In genomic region chr21:16205527-16205926, GRCh38 we compare ENCODE assay signal across 23 cellular contexts.
"Had no signal": no experiment of that assay in that cellular context is flagged by ENCODE, and none has a peak within 500 bp of the region (broad histone marks: within the 10 kb centered on the region; RNA-seq: fewer than 3 reads in every experiment).

No MANE protein-coding gene starts in this region.

- H3K4me1 ChIP-seq: testis had no signal

- H3K4me3 Mint-ChIP-seq: activated CD4-positive, alpha-beta memory T cell treated with anti-CD3 and anti-CD28 coated beads for 36 hours; activated naive CD4-positive, alpha-beta T cell treated with anti-CD3 and anti-CD28 coated beads, Interleukin-2, amount 10 ng/mL, durations not matched to agents 7 days and 5 days; dendritic cell treated with granulocyte-macrophage colony-stimulating factor and Interleukin-4, amounts not matched to agents 40 ng/mL and 50 ng/mL, for 4 days; immature natural killer cell; memory B cell had no signal

- H3K36me3 ChIP-seq: vagina had no signal

- H3K9me3 Mint-ChIP-seq: activated CD4-positive, alpha-beta memory T cell treated with anti-CD3 and anti-CD28 coated beads for 36 hours; activated naive CD4-positive, alpha-beta T cell treated with anti-CD3 and anti-CD28 coated beads, Interleukin-2, amount 10 ng/mL, durations not matched to agents 7 days and 5 days had no signal

- H3K4me3 ChIP-seq: hepatocyte, testis, vagina had no signal

- ATAC-seq: left ventricle myocardium superior had no signal

- H3K27me3 ChIP-seq: hepatocyte, testis, vagina had no signal

- H3K9me3 ChIP-seq: testis, vagina had no signal

- H3K27ac ChIP-seq: hepatocyte, testis had no signal

- DNase-seq: activated CD4-positive, alpha-beta memory T cell treated with anti-CD3 and anti-CD28 coated beads for 36 hours; activated CD4-positive, alpha-beta T cell treated with anti-CD3 and anti-CD28 coated beads for 48 hours; activated effector memory CD4-positive, alpha-beta T cell treated with anti-CD3 and anti-CD28 coated beads, Interleukin-2, amount 50 U/mL, for 16 hours; activated naive CD4-positive, alpha-beta T cell treated with anti-CD3 and anti-CD28 coated beads, Interleukin-2, amount 10 ng/mL, durations not matched to agents 7 days and 5 days; amygdala; caudate nucleus; effector CD8-positive, alpha-beta T cell; erythroblast; foreskin melanocyte; glutamatergic neuron; immature natural killer cell; kidney glomerular epithelial cell; left ventricle myocardium superior; occipital lobe; retina; stimulated activated CD4-positive, alpha-beta T cell treated with anti-CD3 and anti-CD28 coated beads, Interleukin-2, amount 100 ng/mL, for 48 hours; stimulated activated naive CD4-positive, alpha-beta T cell; testis; trophoblast cell had no signal

- H3K36me3 Mint-ChIP-seq: activated CD4-positive, alpha-beta memory T cell treated with anti-CD3 and anti-CD28 coated beads for 36 hours; activated naive CD4-positive, alpha-beta T cell treated with anti-CD3 and anti-CD28 coated beads, Interleukin-2, amount 10 ng/mL, durations not matched to agents 7 days and 5 days; immature natural killer cell; memory B cell had no signal

- H3K4me1 Mint-ChIP-seq: activated naive CD4-positive, alpha-beta T cell treated with anti-CD3 and anti-CD28 coated beads, Interleukin-2, amount 10 ng/mL, durations not matched to agents 7 days and 5 days; immature natural killer cell; memory B cell had no signal

- H3K27ac Mint-ChIP-seq: activated CD4-positive, alpha-beta memory T cell treated with anti-CD3 and anti-CD28 coated beads for 36 hours; activated naive CD4-positive, alpha-beta T cell treated with anti-CD3 and anti-CD28 coated beads, Interleukin-2, amount 10 ng/mL, durations not matched to agents 7 days and 5 days; dendritic cell treated with granulocyte-macrophage colony-stimulating factor and Interleukin-4, amounts not matched to agents 40 ng/mL and 50 ng/mL, for 4 days; immature natural killer cell; memory B cell had no signal

- H3K27me3 Mint-ChIP-seq: activated CD4-positive, alpha-beta memory T cell treated with anti-CD3 and anti-CD28 coated beads for 36 hours; activated naive CD4-positive, alpha-beta T cell treated with anti-CD3 and anti-CD28 coated beads, Interleukin-2, amount 10 ng/mL, durations not matched to agents 7 days and 5 days; dendritic cell treated with granulocyte-macrophage colony-stimulating factor and Interleukin-4, amounts not matched to agents 40 ng/mL and 50 ng/mL, for 4 days had no signal
